Comparison of ENCODE assay signal across 13 cellular contexts in the genomic region with DNA sequence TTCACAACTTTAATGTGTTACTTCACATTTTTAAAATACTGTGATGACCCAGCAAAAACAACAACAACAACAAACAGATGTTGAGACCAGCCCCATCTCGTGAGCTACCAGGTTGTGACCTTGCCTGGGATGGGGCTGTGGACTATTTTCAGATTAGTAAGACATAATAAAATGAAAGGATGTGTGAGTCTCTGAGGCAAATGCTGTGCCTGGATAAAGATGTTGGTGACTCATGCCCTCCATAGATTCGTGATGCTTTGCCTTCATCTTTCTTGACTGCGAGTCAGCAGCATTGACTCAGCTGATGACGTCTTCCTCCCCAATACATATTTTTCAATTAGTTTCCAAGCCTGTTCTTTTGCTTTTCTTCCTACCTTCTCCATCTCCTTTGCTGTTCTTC.
A peak's percentile ranks its signal among the peaks of the same experiment; 100 is the strongest.
DNase-seq lines count a peak whose midpoint lies in the region; ATAC-seq, FAIRE-seq and TF ChIP-seq lines count a peak whose summit lies in the region.
"Had no signal": no experiment of that assay in that cellular context is flagged by ENCODE, and none has a peak within 500 bp of the region (broad histone marks: within the 10 kb centered on the region; RNA-seq: fewer than 3 reads in every experiment).

No MANE protein-coding gene starts in this region.

- no peak for TF ChIP-seq EP300 in K562 (IDR thresholded peaks at IDR 0.05; ENCODE audit: low read length)

- H3K4me1 ChIP-seq in PC-3 (ENCODE audit: insufficient read depth, low read length) (no peaks in the 10 kb centered on the region), K562 (replicated peaks in 1 of 2; ENCODE audit: control insufficient read depth in 2 of 2, insufficient read depth in 2 of 2, low read length in 2 of 2) (no peaks in the 10 kb centered on the region), colonic mucosa (no peaks in the 10 kb centered on the region)
- H3K4me1 ChIP-seq: heart right ventricle had no signal

- POLR2A ChIA-PET in PC-3 (lab: Charles Lee; ENCODE audit: unreplicated experiment) = no interaction called here
- POLR2A ChIA-PET in K562 (lab: Yijun Ruan, JAX) = no interaction called here

- ATAC-seq in PC-3 (peak; percentile 71), K562 (no peak), HG03108 (IDR thresholded peaks at IDR 0.05; ENCODE audit: unreplicated experiment) (no peak)
- ATAC-seq: heart right ventricle; stimulated activated memory B cell treated with anti-CD40 and anti-IgM and Interleukin-4, amounts not matched to agents 10 μg/mL and 1 μg/mL and 100 μg/mL, for 72 hours had no signal

- no peak overlapping the region for H3K27ac ChIP-seq in PC-3 (ENCODE audit: low read length)
- H3K27ac ChIP-seq in K562 (ENCODE audit: extremely low read depth, low read depth, low read length) = no peak overlapping the region
- no peak overlapping the region for H3K27ac ChIP-seq in colonic mucosa
- H3K27ac ChIP-seq: heart right ventricle had no signal

- H3K9me2 ChIP-seq in PC-3 (replicated peaks; ENCODE audit: low read length) = no peaks in the 10 kb centered on the region

- H4K20me1 ChIP-seq in PC-3 (ENCODE audit: low read length) (no peaks in the 10 kb centered on the region), K562 (replicated peaks; ENCODE audit: control insufficient read depth, insufficient read depth, low read length) (no peaks in the 10 kb centered on the region)

- H3K36me3 ChIP-seq in PC-3 (ENCODE audit: low read depth, low read length) (no peaks in the 10 kb centered on the region), K562 (ENCODE audit: control insufficient read depth, insufficient read depth, low read length) (no peaks in the 10 kb centered on the region), colonic mucosa (no peaks in the 10 kb centered on the region)
- H3K36me3 ChIP-seq: heart right ventricle had no signal

- TF ChIP-seq POLR2A in K562 (conservative IDR thresholded peaks at IDR 0.05) = no peak

- H3K4me3 ChIP-seq in PC-3 (ENCODE audit: low read length) (no peak overlapping the region), K562 (no peak overlapping the region), colonic mucosa (no peak overlapping the region)
- H3K4me3 ChIP-seq: heart right ventricle had no signal

- FAIRE-seq in K562 (lab: Jason Lieb, UNC) = no peak

- H3K9ac ChIP-seq in PC-3 (ENCODE audit: low read length) (no peak overlapping the region), K562 (ENCODE audit: insufficient read depth in 1 of 2, low read depth in 2 of 2, low read length in 2 of 2) (no peak overlapping the region), colonic mucosa (ENCODE audit: low read depth in 2 of 2, low read length in 2 of 2) (no peak overlapping the region)

- in situ Hi-C loops in K562 (cut with MboI) = no loop called here

- H3F3A ChIP-seq in PC-3 (ENCODE audit: low read length, unreplicated experiment) = no peaks in the 10 kb centered on the region

- no peak for TF ChIP-seq RAD21 in K562 (CRISPR knock-in tag; conservative IDR thresholded peaks at IDR 0.05 in 1 of 2, IDR thresholded peaks at IDR 0.05 in 1 of 2)

- CTCF ChIA-PET in PC-3 (lab: Charles Lee) (no interaction called here), K562 (lab: Yijun Ruan, JAX; ENCODE audit: low intra/inter-chr PET ratio) (no interaction called here)

- H2AFZ ChIP-seq in PC-3 (ENCODE audit: low read length) = no peak overlapping the region
- no peak overlapping the region for H2AFZ ChIP-seq in K562 (ENCODE audit: low read depth, low read length)

- H3K9me3 ChIP-seq in PC-3 (ENCODE audit: low read length) = no peaks in the 10 kb centered on the region
- no peaks in the 10 kb centered on the region for H3K9me3 ChIP-seq in K562 (replicated peaks; ENCODE audit: control insufficient read depth, insufficient read depth, low read depth, low read length)
- H3K9me3 ChIP-seq in colonic mucosa = no peaks in the 10 kb centered on the region

- H3K27me3 ChIP-seq in PC-3 (ENCODE audit: low read length) = no peaks in the 10 kb centered on the region
- peaks cover 0 to 6% of the 10 kb centered on the region in 2 experiments; a peak in 1 of 5 replicates for H3K27me3 ChIP-seq in K562 (ENCODE audit: control insufficient read depth in 2 of 2, insufficient read depth in 2 of 2, low read length in 2 of 2)
- no peaks in the 10 kb centered on the region for H3K27me3 ChIP-seq in colonic mucosa
- H3K27me3 ChIP-seq: heart right ventricle had no signal

- no TSS peak for BruUV-seq in PC-3 (replicated peaks; lab: Mats Ljungman, UMichigan)
- no TSS peak for BruUV-seq in K562 (replicated peaks; lab: Mats Ljungman, UMichigan)

- intact Hi-C loops in PC-3 (cut with micrococcal nuclease) (no loop called here), K562 (cut with micrococcal nuclease) (no loop called here), colonic mucosa (cut with DNase I) (no loop called here)

- no peaks in the 10 kb centered on the region for H3K9me1 ChIP-seq in K562 (ENCODE audit: control insufficient read depth, insufficient read depth, low read length)

- 3% methylated on average over 4 of the region's 4 CpGs for WGBS in K562 (ENCODE audit: insufficient coverage, low coverage, missing lambda C conversion rate)

- DNase-seq in EH (ENCODE audit: low read depth) = peak; percentile 87
- DNase-seq in PC-3 = peak; percentile 78
- no peak for DNase-seq in K562 (ENCODE audit: extremely low read depth in 1 of 4, low spot score in 3 of 4)
- DNase-seq in stimulated activated CD4-positive, alpha-beta T cell treated with anti-CD3 and anti-CD28 coated beads, Interleukin-12 subunit alpha, Interleukin-12 subunit beta, amount 100 ng/mL, for 24 hours (ENCODE audit: low read depth in 2 of 2) = peak; percentile 5 to 27
- no peak for DNase-seq in midbrain (lab: John Stamatoyannopoulos, UW)
- no peak for DNase-seq in colonic mucosa
- no peak for DNase-seq in inferior parietal cortex (ENCODE audit: extremely low spot score)
- DNase-seq: anterior cingulate cortex, heart right ventricle, naive B cell, T-cell had no signal

- TF ChIP-seq CTCF in PC-3 (conservative IDR thresholded peaks at IDR 0.05; ENCODE audit: low read depth, low read length) = no peak
- no peak for TF ChIP-seq CTCF in K562 (IDR thresholded peaks at IDR 0.05 in 2 of 3, conservative IDR thresholded peaks at IDR 0.05 in 1 of 3; ENCODE audit: insufficient read depth in 2 of 3, low read depth in 1 of 3, low read length in 3 of 3)
- no peak for TF ChIP-seq CTCF in colonic mucosa (IDR thresholded peaks at IDR 0.05)

- no peak overlapping the region for H3K4me2 ChIP-seq in PC-3 (ENCODE audit: low read length)
- no peak overlapping the region for H3K4me2 ChIP-seq in K562 (ENCODE audit: insufficient read depth, low read length)

- H3K79me2 ChIP-seq in PC-3 (ENCODE audit: low read length) = no peaks in the 10 kb centered on the region
- H3K79me2 ChIP-seq in K562 (ENCODE audit: control insufficient read depth, insufficient read depth, low read length) = no peaks in the 10 kb centered on the region

TF ChIP-seq in K562, 482 proteins besides CTCF, POLR2A, EP300 and RAD21:
- TF ChIP-seq JUND (IDR thresholded peaks at IDR 0.05; ENCODE audit: borderline replicate concordance, low read depth, low read length) (0 out of 2 replicates have a peak, but pooled peaks have one; percentile 11), JUND (tag; IDR thresholded peaks at IDR 0.05; ENCODE audit: borderline replicate concordance, low read depth, low read length) (no peak), RUNX1 (IDR thresholded peaks at IDR 0.05; ENCODE audit: low read depth) (no peak)

Comparison
In these comparisons a context has a peak if more than half of its experiments do, and no peak if none do; other contexts are left out.
1. DNase-seq: peak in EH (single experiment), PC-3 (single experiment) and stimulated activated CD4-positive, alpha-beta T cell treated with anti-CD3 and anti-CD28 coated beads, Interleukin-12 subunit alpha, Interleukin-12 subunit beta, amount 100 ng/mL, for 24 hours (2 of 2); none in K562 (0 of 4), midbrain (single experiment), colonic mucosa (single experiment) and inferior parietal cortex (single experiment).